29 cellular contexts compared by ENCODE assay signal in genomic region chr5:45101146-45101545, GRCh38.
"Had no signal": no experiment of that assay in that cellular context is flagged by ENCODE, and none has a peak within 500 bp of the region (broad histone marks: within the 10 kb centered on the region; RNA-seq: fewer than 3 reads in every experiment).

No MANE protein-coding gene starts in this region.

- ATAC-seq: naive thymus-derived CD8-positive, alpha-beta T cell; natural killer cell treated with Interleukin-12 subunit alpha and Interleukin-12 subunit beta and Interleukin-15 and Interleukin-18, amount 100 ng/mL, for 72 hours; pancreas; right lobe of liver; stimulated activated memory B cell treated with anti-CD40 and anti-IgM and Interleukin-4, amounts not matched to agents 10 μg/mL and 1 μg/mL and 100 μg/mL, for 72 hours; stimulated activated naive CD8-positive, alpha-beta T cell treated with anti-CD3 and anti-CD28 coated beads, Interleukin-15, amount 100 ng/mL, for 72 hours; stimulated activated naive CD8-positive, alpha-beta T cell treated with anti-CD3 and anti-CD28 coated beads, Interleukin-15, Interleukin-2, amounts not matched to agents 100 U/mL and 50 U/mL, for 24 hours; upper lobe of right lung had no signal

- H3K36me3 Mint-ChIP-seq: naive thymus-derived CD8-positive, alpha-beta T cell; stimulated activated memory B cell treated with anti-CD40 and anti-IgM and Interleukin-4, amounts not matched to agents 10 μg/mL and 1 μg/mL and 100 μg/mL, for 72 hours; type B pancreatic cell had no signal

- H3K9me3 Mint-ChIP-seq: nephron progenitor cell, type B pancreatic cell had no signal

- DNase-seq: naive thymus-derived CD8-positive, alpha-beta T cell; nephron progenitor cell; nucleus accumbens; pancreas; retina; right lobe of liver; sigmoid colon; small intestine; stimulated activated CD4-positive, alpha-beta T cell treated with anti-CD3 and anti-CD28 coated beads, Interleukin-15, amount 100 ng/mL, for 24 hours; stimulated activated CD4-positive, alpha-beta T cell treated with anti-CD3 and anti-CD28 coated beads, Interleukin-4, amount 100 ng/mL, for 1 hour; stimulated activated CD4-positive, alpha-beta T cell treated with anti-CD3 and anti-CD28 coated beads, Interleukin-4, amount 100 ng/mL, for 4 hours; stimulated activated CD8-positive, alpha-beta memory T cell treated with anti-CD3 and anti-CD28 coated beads, Interleukin-4, amount 100 ng/mL, for 48 hours; stimulated activated naive CD4-positive, alpha-beta T cell; stimulated activated naive CD8-positive, alpha-beta T cell treated with anti-CD3 and anti-CD28 coated beads, Interleukin-15, amount 100 ng/mL, for 72 hours; stimulated activated naive CD8-positive, alpha-beta T cell treated with anti-CD3 and anti-CD28 coated beads, Interleukin-15, Interleukin-2, amounts not matched to agents 100 U/mL and 50 U/mL, for 24 hours; substantia nigra; testis; tibial artery; transverse colon; upper lobe of right lung; uterus had no signal

- H3K4me1 ChIP-seq: pancreas, prostate gland, right atrium auricular region, right lobe of liver, sigmoid colon, suprapubic skin, testis, tibial artery, transverse colon, upper lobe of right lung, uterus had no signal

- H3K4me3 Mint-ChIP-seq: naive thymus-derived CD8-positive, alpha-beta T cell; natural killer cell treated with Interleukin-12 subunit alpha and Interleukin-12 subunit beta and Interleukin-15 and Interleukin-18, amount 100 ng/mL, for 72 hours; nephron progenitor cell; neural crest cell; stimulated activated memory B cell treated with anti-CD40 and anti-IgM and Interleukin-4, amounts not matched to agents 10 μg/mL and 1 μg/mL and 100 μg/mL, for 72 hours; stimulated activated naive CD8-positive, alpha-beta T cell treated with anti-CD3 and anti-CD28 coated beads, Interleukin-15, amount 100 ng/mL, for 72 hours; type B pancreatic cell had no signal

- H3K27ac ChIP-seq: neutrophil, pancreas, prostate gland, right atrium auricular region, right lobe of liver, sigmoid colon, suprapubic skin, testis, tibial artery, transverse colon, upper lobe of right lung, uterus had no signal

- H3K27ac Mint-ChIP-seq: naive thymus-derived CD8-positive, alpha-beta T cell; natural killer cell treated with Interleukin-12 subunit alpha and Interleukin-12 subunit beta and Interleukin-15 and Interleukin-18, amount 100 ng/mL, for 72 hours; nephron progenitor cell; stimulated activated memory B cell treated with anti-CD40 and anti-IgM and Interleukin-4, amounts not matched to agents 10 μg/mL and 1 μg/mL and 100 μg/mL, for 72 hours; stimulated activated naive CD8-positive, alpha-beta T cell treated with anti-CD3 and anti-CD28 coated beads, Interleukin-15, amount 100 ng/mL, for 72 hours; type B pancreatic cell had no signal

- H3K4me3 ChIP-seq: pancreas, prostate gland, right atrium auricular region, right lobe of liver, sigmoid colon, suprapubic skin, testis, tibial artery, transverse colon, upper lobe of right lung, uterus had no signal

- H3K4me1 Mint-ChIP-seq: naive thymus-derived CD8-positive, alpha-beta T cell; nephron progenitor cell; neural crest cell; stimulated activated memory B cell treated with anti-CD40 and anti-IgM and Interleukin-4, amounts not matched to agents 10 μg/mL and 1 μg/mL and 100 μg/mL, for 72 hours; stimulated activated naive CD8-positive, alpha-beta T cell treated with anti-CD3 and anti-CD28 coated beads, Interleukin-15, amount 100 ng/mL, for 72 hours had no signal

- FAIRE-seq: pancreas, small intestine had no signal

- H3K27me3 ChIP-seq: neutrophil, pancreas, right atrium auricular region, right lobe of liver, sigmoid colon, suprapubic skin, testis, tibial artery, transverse colon, upper lobe of right lung, uterus had no signal

- H3K36me3 ChIP-seq: neutrophil, pancreas, prostate gland, right atrium auricular region, right lobe of liver, sigmoid colon, suprapubic skin, tibial artery, transverse colon, upper lobe of right lung, uterus had no signal

- H3K27me3 Mint-ChIP-seq: naive thymus-derived CD8-positive, alpha-beta T cell; natural killer cell treated with Interleukin-12 subunit alpha and Interleukin-12 subunit beta and Interleukin-15 and Interleukin-18, amount 100 ng/mL, for 72 hours; stimulated activated memory B cell treated with anti-CD40 and anti-IgM and Interleukin-4, amounts not matched to agents 10 μg/mL and 1 μg/mL and 100 μg/mL, for 72 hours; stimulated activated naive CD8-positive, alpha-beta T cell treated with anti-CD3 and anti-CD28 coated beads, Interleukin-15, amount 100 ng/mL, for 72 hours; type B pancreatic cell had no signal
